ENCODE assay signal across 19 cellular contexts in genomic region chr17:47690121-47690520, GRCh38. TPM values are rescaled to one million over a fixed set of nuclear protein-coding genes. Genes with fewer than 3 reads are reported as not detected.
"Had no signal": no experiment of that assay in that cellular context is flagged by ENCODE, and none has a peak within 500 bp of the region (broad histone marks: within the 10 kb centered on the region; RNA-seq: fewer than 3 reads in every experiment).

No MANE protein-coding gene starts in this region.

- DNase-seq: activated gamma-delta T cell treated with Interleukin-2 at 50 U/mL for 16 hours; activated naive CD8-positive, alpha-beta T cell treated with anti-CD3 and anti-CD28 coated beads, Interleukin-2, amount 10 ng/mL, durations not matched to agents 7 days and 5 days; central memory CD4-positive, alpha-beta T cell; erythroblast; lower lobe of right lung; occipital lobe; retina; stimulated activated naive CD4-positive, alpha-beta T cell treated with Interleukin-2 at 50 U/mL for 16 hours had no signal

- H3K9me3 Mint-ChIP-seq: activated naive CD8-positive, alpha-beta T cell treated with anti-CD3 and anti-CD28 coated beads, Interleukin-2, amount 10 ng/mL, durations not matched to agents 7 days and 5 days; brain; mesothelial cell of epicardium; nephron; T-helper 1 cell treated with Interleukin-12 subunit alpha and Interleukin-12 subunit beta and Interleukin-4 antibody, amounts not matched to agents 30 μg/mL and 1 μg/mL, for 36 hours had no signal

- H3K4me3 Mint-ChIP-seq: activated naive CD8-positive, alpha-beta T cell treated with anti-CD3 and anti-CD28 coated beads, Interleukin-2, amount 10 ng/mL, durations not matched to agents 7 days and 5 days; mesothelial cell of epicardium; nephron; T-helper 1 cell treated with Interleukin-12 subunit alpha and Interleukin-12 subunit beta and Interleukin-4 antibody, amounts not matched to agents 30 μg/mL and 1 μg/mL, for 36 hours had no signal

- ATAC-seq: activated CD4-positive, CD25-positive, alpha-beta regulatory T cell treated with anti-CD3 and anti-CD28 coated beads, Interleukin-2, amount 50 U/mL, for 24 hours; lower lobe of right lung had no signal

- H3K27ac Mint-ChIP-seq: activated naive CD8-positive, alpha-beta T cell treated with anti-CD3 and anti-CD28 coated beads, Interleukin-2, amount 10 ng/mL, durations not matched to agents 7 days and 5 days; mesothelial cell of epicardium; T-helper 1 cell treated with Interleukin-12 subunit alpha and Interleukin-12 subunit beta and Interleukin-4 antibody, amounts not matched to agents 30 μg/mL and 1 μg/mL, for 36 hours had no signal

- H3K27ac ChIP-seq: lower lobe of right lung, tibial nerve had no signal

- FAIRE-seq: colon, endometrium, frontal cortex, keratinocyte, urothelium cell line had no signal

- H3K4me3 ChIP-seq: lower lobe of right lung, tibial nerve had no signal

- H3K9me3 ChIP-seq: lower lobe of right lung, tibial nerve had no signal

- H3K27me3 ChIP-seq: tibial nerve had no signal

RNA-seq across cellular contexts. Expression of gene TBX21, which starts 42.9 kb away (rescaled TPM):
- total RNA-seq: mesothelial cell of epicardium, occipital lobe had no signal
- polyA plus RNA-seq: keratinocyte had no signal
